8 cellular contexts compared by ENCODE assay signal in the genomic region with DNA sequence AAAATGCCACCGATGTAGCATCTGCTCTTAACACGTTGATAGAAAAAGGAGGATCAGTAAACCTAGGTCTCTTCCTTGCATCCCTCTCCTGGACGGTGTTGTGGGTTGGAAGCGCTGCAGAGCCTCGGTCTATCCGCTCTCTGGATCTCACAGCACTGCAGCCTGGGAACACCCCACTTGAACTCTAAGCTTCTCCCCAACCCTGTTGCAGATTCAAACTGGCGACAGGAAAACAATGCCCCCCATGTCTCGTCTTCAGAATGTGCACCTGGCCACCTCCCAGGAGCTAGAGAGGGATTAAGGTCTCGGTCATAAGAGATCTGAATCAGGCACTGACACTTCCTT. TPM values are rescaled to one million over a fixed set of nuclear protein-coding genes. Genes with fewer than 3 reads are reported as not detected.
A peak's percentile ranks its signal among the peaks of the same experiment; 100 is the strongest.
DNase-seq lines count a peak whose midpoint lies in the region; ATAC-seq, FAIRE-seq and TF ChIP-seq lines count a peak whose summit lies in the region.

No MANE protein-coding gene starts in this region.

- peak overlapping the region; percentile 77 for H3K4me3 ChIP-seq in effector memory CD4-positive, alpha-beta T cell (ENCODE audit: insufficient read depth, low read depth, low read length, poor library complexity, severe bottlenecking)
- peak overlapping the region; percentile 78 for H3K4me3 ChIP-seq in neural cell (ENCODE audit: low read length)

- no peaks in the 10 kb centered on the region for H3F3A ChIP-seq in neural cell (ENCODE audit: insufficient read depth, low read length, poor library complexity, severe bottlenecking)

- H3K27me3 ChIP-seq in effector memory CD4-positive, alpha-beta T cell (replicated peaks; ENCODE audit: control insufficient read depth, insufficient read depth, low read length, poor library complexity, severe bottlenecking): no peaks in the 10 kb centered on the region
- H3K27me3 ChIP-seq in neural cell (ENCODE audit: insufficient read depth, low read depth, low read length): no peaks in the 10 kb centered on the region

- CTCF ChIA-PET in RWPE1 (lab: Yijun Ruan, JAX): interaction anchor here (1.0 kb wide), 1 partner anchor 14 kb away, joined by 3 read pairs; no protein-coding TSS in a partner anchor

- no peak for TF ChIP-seq EP300 in neural cell (conservative IDR thresholded peaks at IDR 0.05; ENCODE audit: poor library complexity, severe bottlenecking)

- H3K9me3 ChIP-seq in effector memory CD4-positive, alpha-beta T cell (ENCODE audit: control insufficient read depth, low read length): no peaks in the 10 kb centered on the region
- no peaks in the 10 kb centered on the region for H3K9me3 ChIP-seq in neural cell (ENCODE audit: low read length)

- peak overlapping the region; percentile 77 for H2AFZ ChIP-seq in neural cell (ENCODE audit: low read depth, low read length)

- peak overlapping the region; percentile 78 for H3K9ac ChIP-seq in neural cell (ENCODE audit: low read length)

- DNase-seq in Ammon's horn (ENCODE audit: low spot score): peak; percentile 35
- no peak for DNase-seq in GM19239 (ENCODE audit: insufficient read length, low spot score)
- no peak for DNase-seq in RWPE1 (ENCODE audit: low spot score)
- no peak for DNase-seq in effector memory CD4-positive, alpha-beta T cell
- DNase-seq in activated CD4-positive, CD25-positive, alpha-beta regulatory T cell (lab: John Stamatoyannopoulos, UW): no peak
- no peak for DNase-seq in SW 1271 (lab: John Stamatoyannopoulos, UW)

- TF ChIP-seq CTCF in RWPE1 (conservative IDR thresholded peaks at IDR 0.05; ENCODE audit: low read depth): no peak
- peak; percentile 23 for TF ChIP-seq CTCF in neural cell (IDR thresholded peaks at IDR 0.05; ENCODE audit: poor library complexity, severe bottlenecking)

- no peaks in the 10 kb centered on the region for H4K20me1 ChIP-seq in neural cell (ENCODE audit: insufficient read depth)

- H3K27ac ChIP-seq in RWPE1: peak overlapping the region; percentile 83
- H3K27ac ChIP-seq in effector memory CD4-positive, alpha-beta T cell (ENCODE audit: insufficient read depth, low read length, poor library complexity, severe bottlenecking): peak overlapping the region; percentile 73
- peak overlapping the region; percentile 87 for H3K27ac ChIP-seq in neural cell (ENCODE audit: low read length)

- TF ChIP-seq RAD21 in neural cell (conservative IDR thresholded peaks at IDR 0.05): peak; percentile 42

- no peaks in the 10 kb centered on the region for H3K36me3 ChIP-seq in effector memory CD4-positive, alpha-beta T cell (ENCODE audit: control insufficient read depth, insufficient read depth, low read length)
- peaks cover 6% of the 10 kb centered on the region for H3K36me3 ChIP-seq in neural cell (ENCODE audit: insufficient read depth, low read length)

- FAIRE-seq in GM19239 (lab: Jason Lieb, UNC): peak; percentile 31

- H3K4me2 ChIP-seq in neural cell (ENCODE audit: low read length): peak overlapping the region; percentile 74

- peaks cover 6% of the 10 kb centered on the region for H3K79me2 ChIP-seq in neural cell (replicated peaks; ENCODE audit: insufficient read depth, low read length)

- H3K4me1 ChIP-seq in effector memory CD4-positive, alpha-beta T cell (ENCODE audit: control insufficient read depth, insufficient read depth, low read length, poor library complexity, severe bottlenecking): peaks cover 7% of the 10 kb centered on the region

- ATAC-seq in GM18498 (IDR thresholded peaks at IDR 0.05; ENCODE audit: unreplicated experiment): no peak

- no peaks in the 10 kb centered on the region for H3K9me2 ChIP-seq in neural cell (ENCODE audit: insufficient read depth, low read length)

- POLR2A ChIA-PET in RWPE1 (lab: Yijun Ruan, JAX; ENCODE audit: low non-redundant PET): interaction anchor here (1.7 kb wide), 1 partner anchor 13 kb away, joined by 3 read pairs; no protein-coding TSS in a partner anchor

TF ChIP-seq in neural cell, 6 proteins besides CTCF, POLR2A, EP300 and RAD21:
- TF ChIP-seq POLR2AphosphoS5 (IDR thresholded peaks at IDR 0.05) (no peak), SMC3 (conservative IDR thresholded peaks at IDR 0.05; ENCODE audit: poor library complexity) (peak; percentile 52)

RNA-seq across cellular contexts. Expression of gene TMEM218, which starts 0.5 kb away (rescaled TPM):
- 70.0 and 86.6 TPM in 2 replicates for polyA plus RNA-seq in neural cell
- 23.1 and 30.6 TPM in 2 replicates for polyA minus RNA-seq in neural cell

RNA-seq across cellular contexts. Expression of gene SLC37A2, which starts 47.9 kb away (rescaled TPM):
- polyA plus RNA-seq in neural cell: 0.12 and 0.14 TPM in 2 replicates
- 0.24 and 0.46 TPM in 2 replicates for polyA minus RNA-seq in neural cell

RNA-seq across cellular contexts. Expression of gene PKNOX2, which starts 53.6 kb away (rescaled TPM):
- polyA plus RNA-seq in neural cell: 0.99 and 1.2 TPM in 2 replicates
- 4.7 and 7.8 TPM in 2 replicates for polyA minus RNA-seq in neural cell
